ENCODE assay signal across 8 cellular contexts in the genomic region with DNA sequence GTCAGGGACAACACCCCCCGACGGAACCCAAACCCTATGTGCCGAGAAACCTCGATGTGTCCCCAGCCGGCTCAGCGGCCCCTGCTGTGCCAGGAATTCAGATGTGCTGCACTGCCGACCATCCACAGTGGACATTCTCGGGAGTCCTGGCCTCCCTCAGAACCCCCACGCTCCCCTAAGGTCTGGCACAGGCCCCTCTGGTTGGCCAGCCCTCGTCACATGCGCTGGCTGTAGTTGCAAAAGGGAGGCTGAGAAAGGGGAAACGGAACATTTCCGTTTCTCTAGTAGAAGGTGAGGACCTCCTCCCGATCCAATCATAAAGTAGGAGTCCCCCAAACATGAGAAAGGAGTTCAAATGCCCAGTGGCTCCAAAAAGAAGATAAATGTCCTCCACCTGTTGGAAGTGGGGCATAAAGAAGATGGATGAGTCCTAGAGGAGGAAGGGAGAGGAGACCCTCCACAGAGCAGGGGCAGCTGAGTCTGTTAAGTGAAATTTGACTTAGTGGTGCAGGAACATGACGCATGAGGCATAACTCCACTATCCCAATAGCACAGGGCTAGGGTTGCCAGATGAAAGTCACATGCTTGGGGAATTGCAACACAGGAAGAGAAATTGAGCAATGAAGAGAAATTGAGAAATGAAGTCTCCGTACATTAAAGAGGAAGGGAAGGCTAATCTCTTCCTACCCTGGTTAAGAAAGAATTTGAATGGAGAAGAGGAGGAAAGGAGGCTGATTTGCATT. TPM values are rescaled to one million over a fixed set of nuclear protein-coding genes. Genes with fewer than 3 reads are reported as not detected.
A peak's percentile ranks its signal among the peaks of the same experiment; 100 is the strongest.
DNase-seq lines count a peak whose midpoint lies in the region; ATAC-seq, FAIRE-seq and TF ChIP-seq lines count a peak whose summit lies in the region.

No MANE protein-coding gene starts in this region.

- DNase-seq in HuH-7.5 (ENCODE audit: low spot score), result peak; percentile 28
- DNase-seq in kidney, result peak; percentile 87
- no peak for DNase-seq in NCI-H1417 treated with DMSO at 0.1 percent for 48 hours (lab: John Stamatoyannopoulos, UW)
- DNase-seq in activated naive CD4-positive, alpha-beta T cell treated with anti-CD3 and anti-CD28 coated beads, Interleukin-2, amount 50 U/mL, for 16 hours, result no peak

- H3K4me1 ChIP-seq in kidney (ENCODE audit: control insufficient read depth in 1 of 2, insufficient read depth in 1 of 2, low read depth in 1 of 2, low read length in 2 of 2) (peaks cover 0 to 14% of the 10 kb centered on the region in 2 donors), stomach smooth muscle (ENCODE audit: control insufficient read depth, insufficient read depth, low read length) (peaks cover 37% of the 10 kb centered on the region)

- peak overlapping the region in 3 of 5 experiments; percentile 7 to 64 (median 8) for H3K4me3 Mint-ChIP-seq in brain

- H3K27ac ChIP-seq in kidney (ENCODE audit: low read depth in 2 of 2, low read length in 2 of 2), result peak overlapping the region; percentile 22 to 92
- peak overlapping the region; percentile 73 for H3K27ac ChIP-seq in stomach smooth muscle (ENCODE audit: low read length)

- H3K9me3 ChIP-seq in kidney (ENCODE audit: control insufficient read depth in 1 of 2, low read length in 2 of 2) (no peaks in the 10 kb centered on the region), stomach smooth muscle (ENCODE audit: control insufficient read depth in 2 of 2, low read length in 2 of 2) (no peaks in the 10 kb centered on the region)

- H3K9ac ChIP-seq in kidney (ENCODE audit: low read length in 2 of 2) (peak overlapping the region in 1 of 2 donors; percentile 63), stomach smooth muscle (ENCODE audit: low read length in 2 of 2) (peak overlapping the region in 1 of 2 donors; percentile 64)

- peaks cover 6% of the 10 kb centered on the region for H3K27me3 Mint-ChIP-seq in brain

- H3K27me3 ChIP-seq in stomach smooth muscle (ENCODE audit: control insufficient read depth in 1 of 2, insufficient read depth in 2 of 2, low read length in 2 of 2), result no peaks in the 10 kb centered on the region

- FAIRE-seq in kidney (lab: Jason Lieb, UNC), result no peak

- no peak for ATAC-seq in HG02798 (IDR thresholded peaks at IDR 0.05; ENCODE audit: poor library complexity, unreplicated experiment)
- no peak for ATAC-seq in GM19455 (IDR thresholded peaks at IDR 0.05; ENCODE audit: unreplicated experiment)

- H3K4me1 Mint-ChIP-seq in brain, result peaks cover 40% of the 10 kb centered on the region

- no peak for TF ChIP-seq CTCF in brain (conservative IDR thresholded peaks at IDR 0.05)
- TF ChIP-seq CTCF in kidney (IDR thresholded peaks at IDR 0.05; ENCODE audit: borderline replicate concordance, extremely low read depth, insufficient read depth), result no peak

- intact Hi-C loops in kidney (cut with DNase I), result no loop called here

- H3K36me3 ChIP-seq in kidney (ENCODE audit: control insufficient read depth in 1 of 2, insufficient read depth in 2 of 2, low read length in 2 of 2), result no peaks in the 10 kb centered on the region
- no peaks in the 10 kb centered on the region for H3K36me3 ChIP-seq in stomach smooth muscle (ENCODE audit: control insufficient read depth in 2 of 2, insufficient read depth in 2 of 2, low read length in 2 of 2)

- H3K27ac Mint-ChIP-seq in brain, result peak overlapping the region in 3 of 5 experiments; percentile 12 to 89 (median 47)

- H3K4me3 ChIP-seq in kidney (ENCODE audit: low read length in 2 of 2) (peak overlapping the region in 1 of 2 donors; percentile 18), stomach smooth muscle (ENCODE audit: low read length in 2 of 2) (peak overlapping the region in 1 of 2 donors; percentile 8)

- H3K9me3 Mint-ChIP-seq in brain, result no peaks in the 10 kb centered on the region

- no peaks in the 10 kb centered on the region for H3K36me3 Mint-ChIP-seq in brain

RNA-seq across cellular contexts. Expression of a gene that starts 49.3 kb away (rescaled TPM):
- polyA plus RNA-seq in brain (ENCODE audit: insufficient read depth, low read depth, low replicate concordance) (21.7 TPM), kidney (ENCODE audit: insufficient read depth, low read depth, low replicate concordance) (59.8 TPM)
- total RNA-seq in kidney, result 195 TPM

Comparison
In these comparisons a context has a peak if more than half of its experiments do, and no peak if none do; other contexts are left out.
1. DNase-seq: peak in HuH-7.5 (single experiment) and kidney (single experiment); none in NCI-H1417 treated with DMSO at 0.1 percent for 48 hours (single experiment) and activated naive CD4-positive, alpha-beta T cell treated with anti-CD3 and anti-CD28 coated beads, Interleukin-2, amount 50 U/mL, for 16 hours (single experiment).